Comparison of ENCODE assay signal across 23 cellular contexts in the genomic region with DNA sequence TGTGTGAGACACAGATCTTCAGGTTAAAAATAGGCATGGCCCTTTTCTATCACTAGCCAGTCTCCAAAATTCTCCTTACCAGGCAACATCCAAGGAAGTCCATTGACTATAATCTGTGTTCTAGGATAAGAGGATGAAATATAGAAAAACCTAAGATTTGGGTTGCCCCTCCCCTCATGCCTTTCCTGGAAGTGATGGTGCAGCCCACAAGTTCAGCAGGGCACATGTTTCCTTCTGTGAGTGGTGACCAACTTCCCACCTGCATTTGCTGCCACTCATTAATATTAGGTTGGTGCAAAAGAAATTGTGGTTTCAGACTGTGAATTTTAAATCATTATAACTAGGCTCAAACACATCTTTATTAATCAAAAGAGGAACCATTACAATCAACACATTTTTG.
A peak's percentile ranks its signal among the peaks of the same experiment; 100 is the strongest.
DNase-seq lines count a peak whose midpoint lies in the region; ATAC-seq, FAIRE-seq and TF ChIP-seq lines count a peak whose summit lies in the region.
"Had no signal": no experiment of that assay in that cellular context is flagged by ENCODE, and none has a peak within 500 bp of the region (broad histone marks: within the 10 kb centered on the region; RNA-seq: fewer than 3 reads in every experiment).

No MANE protein-coding gene starts in this region.

- intact Hi-C loops in activated CD8-positive, alpha-beta T cell treated with anti-CD3 and anti-CD28 coated beads for 36 hours (cut with micrococcal nuclease) = no loop called here
- intact Hi-C loops in GM12878 (cut with micrococcal nuclease; ENCODE audit: unreplicated experiment) = no loop called here

- no TSS peak for BruUV-seq in GM12878 (replicated peaks; lab: Mats Ljungman, UMichigan)

- H3K4me1 ChIP-seq in GM12878 (ENCODE audit: control insufficient read depth, insufficient read depth, low read length) (peaks cover 6% of the 10 kb centered on the region; the same call in 1 of the 2 replicates), small intestine (ENCODE audit: control insufficient read depth in 2 of 2, insufficient read depth in 1 of 2, low read depth in 1 of 2, low read length in 1 of 2) (no peaks in the 10 kb centered on the region)
- H3K4me1 ChIP-seq: BE2C had no signal

- H3K4me3 Mint-ChIP-seq in activated CD8-positive, alpha-beta T cell treated with anti-CD3 and anti-CD28 coated beads, Interleukin-2, amount 10 ng/mL, durations not matched to agents 7 days and 5 days = peak overlapping the region; percentile 12
- H3K4me3 Mint-ChIP-seq in activated CD8-positive, alpha-beta T cell treated with anti-CD3 and anti-CD28 coated beads for 36 hours = no peak overlapping the region
- H3K4me3 Mint-ChIP-seq in T-helper 1 cell treated with Interleukin-12 subunit alpha and Interleukin-12 subunit beta and Interleukin-4 antibody, amounts not matched to agents 30 μg/mL and 1 μg/mL, for 36 hours = peak overlapping the region; percentile 31
- H3K4me3 Mint-ChIP-seq: CD4-positive, CD25-positive, alpha-beta regulatory T cell; HFFc6 had no signal

- no peaks in the 10 kb centered on the region for H3K9me3 Mint-ChIP-seq in activated CD8-positive, alpha-beta T cell treated with anti-CD3 and anti-CD28 coated beads, Interleukin-2, amount 10 ng/mL, durations not matched to agents 7 days and 5 days (ENCODE audit: insufficient read depth)
- H3K9me3 Mint-ChIP-seq in activated CD8-positive, alpha-beta T cell treated with anti-CD3 and anti-CD28 coated beads for 36 hours = no peaks in the 10 kb centered on the region
- H3K9me3 Mint-ChIP-seq in T-helper 1 cell treated with Interleukin-12 subunit alpha and Interleukin-12 subunit beta and Interleukin-4 antibody, amounts not matched to agents 30 μg/mL and 1 μg/mL, for 36 hours = no peaks in the 10 kb centered on the region
- H3K9me3 Mint-ChIP-seq: HFFc6 had no signal

- in situ Hi-C loops in GM12878 (cut with MboI) = no loop called here

- CTCF ChIA-PET in activated CD8-positive, alpha-beta T cell treated with anti-CD3 and anti-CD28 coated beads, Interleukin-2, amount 10 ng/mL, durations not matched to agents 7 days and 5 days (lab: Charles Lee) = no interaction called here
- CTCF ChIA-PET in activated CD8-positive, alpha-beta T cell treated with anti-CD3 and anti-CD28 coated beads for 36 hours (lab: Charles Lee) = no interaction called here
- CTCF ChIA-PET in GM12878 (lab: Yijun Ruan, JAX) = no interaction called here

- H4K20me1 ChIP-seq in GM12878 (ENCODE audit: control insufficient read depth, insufficient read depth) = no peaks in the 10 kb centered on the region

- peaks cover 19% of the 10 kb centered on the region for H3K4me1 Mint-ChIP-seq in activated CD8-positive, alpha-beta T cell treated with anti-CD3 and anti-CD28 coated beads, Interleukin-2, amount 10 ng/mL, durations not matched to agents 7 days and 5 days (ENCODE audit: low read depth)
- H3K4me1 Mint-ChIP-seq in activated CD8-positive, alpha-beta T cell treated with anti-CD3 and anti-CD28 coated beads for 36 hours (ENCODE audit: low read depth) = peaks cover 3% of the 10 kb centered on the region
- peaks cover 14% of the 10 kb centered on the region for H3K4me1 Mint-ChIP-seq in T-helper 1 cell treated with Interleukin-12 subunit alpha and Interleukin-12 subunit beta and Interleukin-4 antibody, amounts not matched to agents 30 μg/mL and 1 μg/mL, for 36 hours (ENCODE audit: low read depth)
- H3K4me1 Mint-ChIP-seq: CD4-positive, CD25-positive, alpha-beta regulatory T cell had no signal

- H3K36me3 Mint-ChIP-seq in activated CD8-positive, alpha-beta T cell treated with anti-CD3 and anti-CD28 coated beads, Interleukin-2, amount 10 ng/mL, durations not matched to agents 7 days and 5 days (ENCODE audit: low read depth) = no peaks in the 10 kb centered on the region
- H3K36me3 Mint-ChIP-seq in activated CD8-positive, alpha-beta T cell treated with anti-CD3 and anti-CD28 coated beads for 36 hours (ENCODE audit: low read depth) = no peaks in the 10 kb centered on the region
- no peaks in the 10 kb centered on the region for H3K36me3 Mint-ChIP-seq in T-helper 1 cell treated with Interleukin-12 subunit alpha and Interleukin-12 subunit beta and Interleukin-4 antibody, amounts not matched to agents 30 μg/mL and 1 μg/mL, for 36 hours (ENCODE audit: low read depth)
- H3K36me3 Mint-ChIP-seq: CD4-positive, CD25-positive, alpha-beta regulatory T cell had no signal

- no peak overlapping the region for H3K27ac ChIP-seq in GM12878 (ENCODE audit: control insufficient read depth, insufficient read depth)
- no peak overlapping the region for H3K27ac ChIP-seq in small intestine (ENCODE audit: low read depth in 1 of 2, low read length in 1 of 2)
- H3K27ac ChIP-seq: HL-60, KMS-11 had no signal

- H3K36me3 ChIP-seq in GM12878 (ENCODE audit: control insufficient read depth in 2 of 2, insufficient read depth in 2 of 2, low read length in 1 of 2) (no peaks in the 10 kb centered on the region), small intestine (ENCODE audit: control insufficient read depth in 2 of 2, insufficient read depth in 2 of 2, low read length in 2 of 2) (no peaks in the 10 kb centered on the region)
- H3K36me3 ChIP-seq: BE2C had no signal

- H3K4me3 ChIP-seq in GM12878 (no peak overlapping the region), small intestine (ENCODE audit: low read depth in 1 of 2, low read length in 2 of 2) (no peak overlapping the region)

- H3K9ac ChIP-seq in GM12878 (ENCODE audit: control insufficient read depth, insufficient read depth, low read length) = no peak overlapping the region
- H3K9ac ChIP-seq: KMS-11 had no signal

- H3K27ac Mint-ChIP-seq in activated CD8-positive, alpha-beta T cell treated with anti-CD3 and anti-CD28 coated beads, Interleukin-2, amount 10 ng/mL, durations not matched to agents 7 days and 5 days = peak overlapping the region; percentile 53
- H3K27ac Mint-ChIP-seq in activated CD8-positive, alpha-beta T cell treated with anti-CD3 and anti-CD28 coated beads for 36 hours = no peak overlapping the region
- peak overlapping the region; percentile 72 for H3K27ac Mint-ChIP-seq in T-helper 1 cell treated with Interleukin-12 subunit alpha and Interleukin-12 subunit beta and Interleukin-4 antibody, amounts not matched to agents 30 μg/mL and 1 μg/mL, for 36 hours
- H3K27ac Mint-ChIP-seq: CD4-positive, CD25-positive, alpha-beta regulatory T cell; HFFc6 had no signal

- H3K27me3 ChIP-seq in GM12878 (replicated peaks in 1 of 2; ENCODE audit: control insufficient read depth in 2 of 2, insufficient read depth in 2 of 2, low read length in 1 of 2) (no peaks in the 10 kb centered on the region; a peak in 1 of 4 replicates), small intestine (ENCODE audit: control insufficient read depth in 2 of 2, insufficient read depth in 2 of 2, low read length in 2 of 2) (no peaks in the 10 kb centered on the region)

- no peak for TF ChIP-seq EP300 in GM12878 (IDR thresholded peaks at IDR 0.05; ENCODE audit: borderline replicate concordance in 1 of 2, control insufficient read depth in 1 of 2, low read depth in 2 of 2, low read length in 2 of 2)

- no peak for ATAC-seq in activated CD8-positive, alpha-beta T cell treated with anti-CD3 and anti-CD28 coated beads, Interleukin-2, amount 10 ng/mL, durations not matched to agents 7 days and 5 days
- ATAC-seq in activated CD8-positive, alpha-beta T cell treated with anti-CD3 and anti-CD28 coated beads for 36 hours = no peak
- ATAC-seq in GM18502 (IDR thresholded peaks at IDR 0.05; ENCODE audit: poor library complexity, unreplicated experiment) (peak; percentile 16), GM12878 (no peak)

- SMC1A ChIA-PET in GM12878 (lab: Charles Lee; ENCODE audit: uncharacterized antibody, unreplicated experiment) = no interaction called here

- RAD21 ChIA-PET in GM12878 (lab: Charles Lee; ENCODE audit: unreplicated experiment) = no interaction called here

- no peak for FAIRE-seq in GM12878 (lab: Jason Lieb, UNC)
- no peak for FAIRE-seq in small intestine (lab: Jason Lieb, UNC)
- FAIRE-seq: A204.1, G401.6 had no signal

- H2AFZ ChIP-seq in GM12878 (ENCODE audit: control insufficient read depth, low read depth, low read length) = no peak overlapping the region

- TF ChIP-seq POLR2A in GM12878 (IDR thresholded peaks at IDR 0.05; ENCODE audit: low read depth, low read length) = no peak

- peak; percentile 23 for DNase-seq in activated CD8-positive, alpha-beta T cell treated with anti-CD3 and anti-CD28 coated beads, Interleukin-2, amount 10 ng/mL, durations not matched to agents 7 days and 5 days
- DNase-seq in activated CD8-positive, alpha-beta T cell treated with anti-CD3 and anti-CD28 coated beads for 36 hours = no peak
- DNase-seq in GM12878 (ENCODE audit: low read depth, low spot score) (no peak), OCI-M1 (lab: John Stamatoyannopoulos, UW) (no peak), small intestine (no peak)
- DNase-seq in stimulated activated CD4-positive, alpha-beta T cell treated with anti-CD3 and anti-CD28 coated beads, Interleukin-2, amount 100 ng/mL, for 24 hours = no peak
- DNase-seq: BE2C, COR-L47, DMS 273 treated with DMSO at 0.1 percent for 48 hours, H7, HFFc6, NCI-H1417 treated with DMSO at 0.1 percent for 48 hours, NCI-H187 treated with DMSO at 0.1 percent for 48 hours, NCI-H2227 treated with DMSO at 0.1 percent for 48 hours, NCI-H510A treated with DMSO at 0.1 percent for 48 hours, NCI-H82 had no signal

- H3K79me2 ChIP-seq in GM12878 (ENCODE audit: control insufficient read depth, insufficient read depth, low read length) = no peaks in the 10 kb centered on the region

- H3K9me3 ChIP-seq in GM12878 (replicated peaks; ENCODE audit: control insufficient read depth, insufficient read depth, low read length) (no peaks in the 10 kb centered on the region; the same call in 2 of the 3 replicates), small intestine (ENCODE audit: control insufficient read depth, low read depth) (no peaks in the 10 kb centered on the region)
- H3K9me3 ChIP-seq: BE2C had no signal

- peaks cover 3% of the 10 kb centered on the region for H3K27me3 Mint-ChIP-seq in activated CD8-positive, alpha-beta T cell treated with anti-CD3 and anti-CD28 coated beads, Interleukin-2, amount 10 ng/mL, durations not matched to agents 7 days and 5 days (ENCODE audit: low read depth)
- H3K27me3 Mint-ChIP-seq in activated CD8-positive, alpha-beta T cell treated with anti-CD3 and anti-CD28 coated beads for 36 hours = peaks cover 2% of the 10 kb centered on the region
- no peaks in the 10 kb centered on the region for H3K27me3 Mint-ChIP-seq in T-helper 1 cell treated with Interleukin-12 subunit alpha and Interleukin-12 subunit beta and Interleukin-4 antibody, amounts not matched to agents 30 μg/mL and 1 μg/mL, for 36 hours (ENCODE audit: low read depth)

- peak overlapping the region; percentile 34; the same call in 1 of the 2 replicates for H3K4me2 ChIP-seq in GM12878 (ENCODE audit: control insufficient read depth, insufficient read depth)
- H3K4me2 ChIP-seq: KMS-11 had no signal

- TF ChIP-seq RAD21 in GM12878 (IDR thresholded peaks at IDR 0.05; ENCODE audit: insufficient read depth, low read depth, low read length) = no peak

- TF ChIP-seq CTCF in activated CD8-positive, alpha-beta T cell treated with anti-CD3 and anti-CD28 coated beads for 36 hours (IDR thresholded peaks at IDR 0.05) = no peak
- no peak for TF ChIP-seq CTCF in GM12878 (IDR thresholded peaks at IDR 0.05 in 2 of 3, conservative IDR thresholded peaks at IDR 0.05 in 1 of 3; ENCODE audit: control insufficient read depth in 2 of 3, extremely low read depth in 1 of 3, insufficient read depth in 1 of 3, low read depth in 3 of 3, low read length in 3 of 3)

- POLR2A ChIA-PET in activated CD8-positive, alpha-beta T cell treated with anti-CD3 and anti-CD28 coated beads, Interleukin-2, amount 10 ng/mL, durations not matched to agents 7 days and 5 days (lab: Charles Lee) = no interaction called here
- POLR2A ChIA-PET in activated CD8-positive, alpha-beta T cell treated with anti-CD3 and anti-CD28 coated beads for 36 hours (lab: Charles Lee) = no interaction called here
- POLR2A ChIA-PET in GM12878 (lab: Charles Lee) = no interaction called here
